In the genomic region with DNA sequence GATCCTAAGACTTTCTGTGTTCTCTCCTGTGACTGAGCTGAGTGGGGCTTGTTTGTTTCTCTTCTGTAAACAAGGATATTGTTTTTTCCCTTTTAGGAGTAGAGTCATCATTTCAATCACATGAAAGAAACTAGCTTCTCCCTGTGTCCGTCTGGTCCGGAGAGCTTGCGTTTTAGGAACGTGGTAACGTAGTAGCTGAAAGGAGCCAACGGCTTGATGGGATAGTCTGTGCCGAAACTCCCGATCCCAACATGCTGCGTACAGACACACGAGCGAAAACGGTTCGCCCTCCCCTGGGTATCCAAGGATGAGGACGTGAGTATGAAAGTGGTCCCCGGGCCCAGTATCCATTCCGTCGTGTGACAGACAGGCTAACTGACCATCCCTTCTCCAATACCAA, we compare ENCODE assay signal across 25 cellular contexts.
"Had no signal": no experiment of that assay in that cellular context is flagged by ENCODE, and none has a peak within 500 bp of the region (broad histone marks: within the 10 kb centered on the region; RNA-seq: fewer than 3 reads in every experiment).

No MANE protein-coding gene starts in this region.

- H3K27ac ChIP-seq: left lung, lower lobe of right lung, neutrophil, skin epidermis, suprapubic skin, tibial artery, VCaP had no signal

- H3K27me3 ChIP-seq: left lung, neutrophil, suprapubic skin, tibial artery had no signal

- H3K9me3 Mint-ChIP-seq: natural killer cell; stimulated activated memory B cell treated with anti-CD40 and anti-IgM and Interleukin-4, amounts not matched to agents 10 μg/mL and 1 μg/mL and 100 μg/mL, for 72 hours had no signal

- FAIRE-seq: colon, islet of Langerhans had no signal

- H3K4me1 ChIP-seq: lower lobe of right lung, suprapubic skin, tibial artery had no signal

- H3K4me3 ChIP-seq: left lung, lower lobe of right lung, skin epidermis, suprapubic skin, tibial artery had no signal

- H3K27ac Mint-ChIP-seq: activated naive CD8-positive, alpha-beta T cell; natural killer cell; stimulated activated memory B cell treated with anti-CD40 and anti-IgM and Interleukin-4, amounts not matched to agents 10 μg/mL and 1 μg/mL and 100 μg/mL, for 72 hours had no signal

- H3K9me3 ChIP-seq: left lung, lower lobe of right lung, neutrophil, suprapubic skin, tibial artery had no signal

- H3K4me1 Mint-ChIP-seq: natural killer cell had no signal

- DNase-seq: activated CD4-positive, alpha-beta T cell treated with anti-CD3 and anti-CD28 coated beads for 48 hours; activated CD4-positive, alpha-beta T cell treated with anti-CD3 and anti-CD28 coated beads, Interleukin-2, amount 50 U/mL, for 48 hours; activated CD8-positive, alpha-beta memory T cell treated with anti-CD3 and anti-CD28 coated beads for 24 hours; activated effector memory CD4-positive, alpha-beta T cell treated with Interleukin-2 at 50 U/mL for 16 hours; activated naive CD4-positive, alpha-beta T cell treated with Interleukin-2 at 50 U/mL for 16 hours; anterior cingulate cortex; effector memory CD4-positive, alpha-beta T cell; foreskin fibroblast; left lung; lower lobe of right lung; mesendoderm; natural killer cell; stimulated activated CD4-positive, alpha-beta T cell treated with anti-CD3 and anti-CD28 coated beads, Interleukin-1b, Interleukin-23, amount 100 ng/mL, for 48 hours; stimulated activated CD4-positive, alpha-beta T cell treated with anti-CD3 and anti-CD28 coated beads, Interleukin-4, amount 100 ng/mL, for 4 hours; stimulated activated CD8-positive, alpha-beta memory T cell treated with anti-CD3 and anti-CD28 coated beads, Interleukin-4, amount 100 ng/mL, for 48 hours; tibial artery had no signal

- H3K27me3 Mint-ChIP-seq: activated naive CD8-positive, alpha-beta T cell; stimulated activated memory B cell treated with anti-CD40 and anti-IgM and Interleukin-4, amounts not matched to agents 10 μg/mL and 1 μg/mL and 100 μg/mL, for 72 hours had no signal

- ATAC-seq: left lung; lower lobe of right lung; natural killer cell; sciatic nerve; stimulated activated memory B cell treated with anti-CD40 and anti-IgM and Interleukin-4, amounts not matched to agents 10 μg/mL and 1 μg/mL and 100 μg/mL, for 72 hours had no signal

- H3K4me3 Mint-ChIP-seq: activated naive CD8-positive, alpha-beta T cell; natural killer cell; stimulated activated memory B cell treated with anti-CD40 and anti-IgM and Interleukin-4, amounts not matched to agents 10 μg/mL and 1 μg/mL and 100 μg/mL, for 72 hours had no signal
